In genomic region chr7:37311282-37311868, GRCh38 we compare ENCODE assay signal across 9 cellular contexts.
DNase-seq lines count a peak whose midpoint lies in the region; ATAC-seq, FAIRE-seq and TF ChIP-seq lines count a peak whose summit lies in the region.
"Had no signal": no experiment of that assay in that cellular context is flagged by ENCODE, and none has a peak within 500 bp of the region (broad histone marks: within the 10 kb centered on the region; RNA-seq: fewer than 3 reads in every experiment).

No MANE protein-coding gene starts in this region.

- H3K14ac ChIP-seq in neuronal stem cell (ENCODE audit: low read length), result no peak overlapping the region

- no peaks in the 10 kb centered on the region for H3K79me2 ChIP-seq in fibroblast of lung (ENCODE audit: control insufficient read depth, insufficient read depth, low read length)

- H3K27ac ChIP-seq in fibroblast of lung (ENCODE audit: insufficient read depth, low read length) (no peak overlapping the region), neuronal stem cell (replicated peaks; ENCODE audit: low read length) (no peak overlapping the region)

- H2AK5ac ChIP-seq in neuronal stem cell (ENCODE audit: low read depth, low read length), result no peak overlapping the region

- peak; percentile 79 for ATAC-seq in activated CD4-positive, alpha-beta T cell treated with anti-CD3 and anti-CD28 coated beads for 36 hours

- H2BK120ac ChIP-seq in neuronal stem cell (ENCODE audit: low read depth, low read length), result no peak overlapping the region

- H3K4me3 Mint-ChIP-seq in HFFc6, result no peak overlapping the region
- no peak overlapping the region for H3K4me3 Mint-ChIP-seq in activated CD4-positive, alpha-beta T cell treated with anti-CD3 and anti-CD28 coated beads for 36 hours

- no peak overlapping the region for H3K4ac ChIP-seq in neuronal stem cell (ENCODE audit: low read length)

- peak; percentile 1 for DNase-seq in HFFc6
- peak; percentile 54 for DNase-seq in activated CD4-positive, alpha-beta T cell treated with anti-CD3 and anti-CD28 coated beads for 36 hours
- peak; percentile 7 to 61 for DNase-seq in fibroblast of lung (ENCODE audit: low read depth in 2 of 2)
- peak; percentile 31 to 43 for DNase-seq in stimulated activated CD4-positive, alpha-beta T cell treated with anti-CD3 and anti-CD28 coated beads, Interleukin-2, amount 100 ng/mL, for 24 hours
- DNase-seq in GM19240 (ENCODE audit: insufficient read length, low spot score), result no peak
- DNase-seq in neuronal stem cell (ENCODE audit: low spot score), result no peak
- DNase-seq in 8988T, result no peak
- DNase-seq in RCC 7860 (ENCODE audit: low spot score), result no peak
- DNase-seq: NCI-H1048 had no signal

- CTCF ChIA-PET in activated CD4-positive, alpha-beta T cell treated with anti-CD3 and anti-CD28 coated beads for 36 hours (lab: Charles Lee), result interaction anchor here (0.5 to 0.6 kb wide), 2 partner anchors 98 to 329 kb away, joined by 3 read pairs; no protein-coding TSS in a partner anchor

- no peak overlapping the region for H3K4me3 ChIP-seq in fibroblast of lung (replicated peaks in 1 of 4; ENCODE audit: control extremely low read depth in 1 of 4, insufficient read depth in 1 of 4, low read depth in 3 of 4, low read length in 4 of 4)
- H3K4me3 ChIP-seq in neuronal stem cell (ENCODE audit: low read length in 2 of 2), result no peak overlapping the region

- TF ChIP-seq CTCF in HFFc6 (IDR thresholded peaks at IDR 0.05) (no peak), fibroblast of lung (conservative IDR thresholded peaks at IDR 0.05 in 1 of 2, IDR thresholded peaks at IDR 0.05 in 1 of 2; ENCODE audit: low read depth in 1 of 2, low read length in 2 of 2) (no peak)

- no peak overlapping the region for H3K23ac ChIP-seq in neuronal stem cell (ENCODE audit: low read depth, low read length, poor library complexity)

- H3K9me3 ChIP-seq in fibroblast of lung (ENCODE audit: control insufficient read depth, insufficient read depth, low read depth, low read length) (no peaks in the 10 kb centered on the region), neuronal stem cell (replicated peaks in 1 of 2; ENCODE audit: control insufficient read depth in 2 of 2, insufficient read depth in 1 of 2, low read depth in 1 of 2, low read length in 2 of 2) (peaks cover 0 to 10% of the 10 kb centered on the region in 2 donors)

- H3K36me3 ChIP-seq in fibroblast of lung (ENCODE audit: control insufficient read depth, insufficient read depth, low read length), result no peaks in the 10 kb centered on the region
- H3K36me3 ChIP-seq in neuronal stem cell (replicated peaks in 1 of 2; ENCODE audit: control insufficient read depth in 2 of 2, insufficient read depth in 2 of 2, low read length in 2 of 2), result no peaks in the 10 kb centered on the region

- no peaks in the 10 kb centered on the region for H3K79me1 ChIP-seq in neuronal stem cell (ENCODE audit: low read depth, low read length)

- no peak overlapping the region for H3K27ac Mint-ChIP-seq in HFFc6
- peak overlapping the region; percentile 74 for H3K27ac Mint-ChIP-seq in activated CD4-positive, alpha-beta T cell treated with anti-CD3 and anti-CD28 coated beads for 36 hours

- no peaks in the 10 kb centered on the region for H3K27me3 Mint-ChIP-seq in HFFc6 (ENCODE audit: insufficient read depth)
- H3K27me3 Mint-ChIP-seq in activated CD4-positive, alpha-beta T cell treated with anti-CD3 and anti-CD28 coated beads for 36 hours, result no peaks in the 10 kb centered on the region

- no peak overlapping the region for H2BK12ac ChIP-seq in neuronal stem cell (ENCODE audit: low read length)

- H3K4me2 ChIP-seq in fibroblast of lung (ENCODE audit: extremely low read depth, insufficient read depth, low read length) (no peak overlapping the region), neuronal stem cell (ENCODE audit: insufficient read depth, low read length, poor library complexity, severe bottlenecking) (no peak overlapping the region)

- H3K4me1 ChIP-seq in fibroblast of lung (ENCODE audit: control insufficient read depth, extremely low read depth, insufficient read depth, low read length) (no peaks in the 10 kb centered on the region), neuronal stem cell (ENCODE audit: control insufficient read depth in 2 of 2, insufficient read depth in 1 of 2, low read depth in 1 of 2, low read length in 2 of 2) (peaks cover 4 to 5% of the 10 kb centered on the region in 2 donors)

- H2BK15ac ChIP-seq in neuronal stem cell (ENCODE audit: low read length), result no peak overlapping the region

- no peak overlapping the region for H3K18ac ChIP-seq in neuronal stem cell (ENCODE audit: low read length)

- peaks cover 5% of the 10 kb centered on the region; the same call in 1 of the 2 replicates for H3K36me3 Mint-ChIP-seq in HFFc6 (ENCODE audit: low read depth)
- H3K36me3 Mint-ChIP-seq in activated CD4-positive, alpha-beta T cell treated with anti-CD3 and anti-CD28 coated beads for 36 hours (ENCODE audit: low read depth), result peaks cover 81% of the 10 kb centered on the region

- no peak overlapping the region for H2AFZ ChIP-seq in fibroblast of lung (ENCODE audit: low read length)
- no peak overlapping the region for H2AFZ ChIP-seq in neuronal stem cell (ENCODE audit: low read length)

- peaks cover 40% of the 10 kb centered on the region for H3K9me3 Mint-ChIP-seq in HFFc6
- H3K9me3 Mint-ChIP-seq in activated CD4-positive, alpha-beta T cell treated with anti-CD3 and anti-CD28 coated beads for 36 hours (ENCODE audit: low read depth), result peaks cover 14% of the 10 kb centered on the region

- H3K4me1 Mint-ChIP-seq in HFFc6 (ENCODE audit: low read depth), result no peaks in the 10 kb centered on the region
- H3K4me1 Mint-ChIP-seq in activated CD4-positive, alpha-beta T cell treated with anti-CD3 and anti-CD28 coated beads for 36 hours, result peaks cover 72% of the 10 kb centered on the region

- POLR2A ChIA-PET in activated CD4-positive, alpha-beta T cell treated with anti-CD3 and anti-CD28 coated beads for 36 hours (lab: Charles Lee), result interaction anchor here (1.4 kb wide), 1 partner anchor 30 kb away, joined by 4 read pairs; no protein-coding TSS in a partner anchor

- no peaks in the 10 kb centered on the region for H4K20me1 ChIP-seq in fibroblast of lung (ENCODE audit: control insufficient read depth, extremely low read depth, insufficient read depth, low read length)

- no CpG with 5 or more reads among the region's 7 CpGs for WGBS in neuronal stem cell (ENCODE audit: extremely low coverage in 2 of 2, insufficient read length in 2 of 2, insufficient replicate concordance in 1 of 2), 2 donors

- no peak overlapping the region for H2BK5ac ChIP-seq in neuronal stem cell (ENCODE audit: low read length)

- H4K8ac ChIP-seq in neuronal stem cell (ENCODE audit: low read depth, low read length), result no peak overlapping the region

- no peaks in the 10 kb centered on the region for H3K27me3 ChIP-seq in fibroblast of lung (ENCODE audit: control insufficient read depth, insufficient read depth, low read length)
- no peaks in the 10 kb centered on the region for H3K27me3 ChIP-seq in neuronal stem cell (ENCODE audit: control insufficient read depth in 3 of 3, insufficient read depth in 3 of 3, low read depth in 1 of 3, low read length in 3 of 3)

- no peak overlapping the region for H4K91ac ChIP-seq in neuronal stem cell (ENCODE audit: low read depth, low read length, poor library complexity)

- FAIRE-seq in RCC 7860 (lab: Jason Lieb, UNC), result no peak

- H3K9ac ChIP-seq in fibroblast of lung (ENCODE audit: insufficient read depth, low read length), result no peak overlapping the region
- H3K9ac ChIP-seq in neuronal stem cell (ENCODE audit: low read depth, low read length, poor library complexity), result no peak overlapping the region

- intact Hi-C loops in activated CD4-positive, alpha-beta T cell treated with anti-CD3 and anti-CD28 coated beads for 36 hours (cut with DNase I, micrococcal nuclease), result loop anchor here in 1 of 2 experiments (2.0 kb wide), 1 partner anchor 31 kb away; no protein-coding TSS in a partner anchor

Comparison
In these comparisons a context has a peak if more than half of its experiments do, and no peak if none do; other contexts are left out.
1. DNase-seq: peak in HFFc6 (single experiment), activated CD4-positive, alpha-beta T cell treated with anti-CD3 and anti-CD28 coated beads for 36 hours (single experiment), fibroblast of lung (2 of 2) and stimulated activated CD4-positive, alpha-beta T cell treated with anti-CD3 and anti-CD28 coated beads, Interleukin-2, amount 100 ng/mL, for 24 hours (2 of 2); none in GM19240 (single experiment), neuronal stem cell (single experiment), 8988T (single experiment) and RCC 7860 (single experiment).